ENCODE assay signal across 26 cellular contexts in the genomic region with DNA sequence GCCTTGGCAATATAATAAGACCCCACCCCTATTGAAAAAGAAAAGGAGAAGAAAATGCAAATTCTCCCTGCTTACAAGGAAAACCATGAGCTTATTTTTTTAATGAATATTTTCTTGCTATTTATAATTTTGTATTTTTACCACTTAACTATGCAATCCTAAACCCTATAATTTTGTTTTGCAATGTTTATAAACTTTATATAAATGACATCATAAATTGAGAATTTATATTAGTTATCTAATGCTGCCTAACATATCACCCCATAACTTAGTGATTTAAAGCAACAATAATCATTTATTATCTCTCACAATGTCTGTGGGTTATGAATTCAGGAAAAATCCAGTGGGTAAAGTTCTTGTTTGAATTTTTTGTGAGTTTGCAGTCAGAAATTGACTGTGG.
"Had no signal": no experiment of that assay in that cellular context is flagged by ENCODE, and none has a peak within 500 bp of the region (broad histone marks: within the 10 kb centered on the region; RNA-seq: fewer than 3 reads in every experiment).

No MANE protein-coding gene starts in this region.

- H3K9me3 ChIP-seq: suprapubic skin, testis, thoracic aorta, thyroid gland, tibial artery, transverse colon, upper lobe of left lung, upper lobe of right lung, uterus, vagina had no signal

- H3K27me3 ChIP-seq: stomach, suprapubic skin, testis, thyroid gland, tibial artery, tibial nerve, transverse colon, upper lobe of left lung, upper lobe of right lung, uterus, vagina had no signal

- FAIRE-seq: urothelium cell line had no signal

- H3K4me1 ChIP-seq: stomach, suprapubic skin, testis, thyroid gland, tibial artery, tibial nerve, transverse colon, upper lobe of left lung, upper lobe of right lung, uterus, vagina had no signal

- H3K4me3 ChIP-seq: stomach, suprapubic skin, testis, thoracic aorta, thyroid gland, tibial artery, tibial nerve, transverse colon, upper lobe of left lung, upper lobe of right lung, uterus, vagina had no signal

- ATAC-seq: stimulated activated effector memory CD8-positive, alpha-beta T cell treated with anti-CD3 and anti-CD28 coated beads, Interleukin-12 subunit alpha, Interleukin-12 subunit beta, amount 100 ng/mL, for 72 hours; stimulated activated memory B cell treated with anti-CD40 and anti-IgM and Interleukin-4, amounts not matched to agents 10 μg/mL and 1 μg/mL and 100 μg/mL, for 72 hours; stimulated activated naive B cell treated with anti-CD40 and anti-IgM and Interleukin-4, amounts not matched to agents 10 μg/mL and 1 μg/mL and 100 μg/mL, for 72 hours; stimulated activated naive CD8-positive, alpha-beta T cell treated with anti-CD3 and anti-CD28 coated beads, Interleukin-15, amount 100 ng/mL, for 72 hours; stimulated activated naive CD8-positive, alpha-beta T cell treated with anti-CD3 and anti-CD28 coated beads, Interleukin-15, Interleukin-2, amounts not matched to agents 100 U/mL and 50 U/mL, for 24 hours; upper lobe of right lung had no signal

- DNase-seq: stimulated activated CD4-positive, alpha-beta T cell treated with anti-CD3 and anti-CD28 coated beads, Interleukin-2, amount 100 ng/mL, for 48 hours; stimulated activated CD4-positive, alpha-beta T cell treated with anti-CD3 and anti-CD28 coated beads, Interleukin-4, amount 100 ng/mL, for 24 hours; stimulated activated CD4-positive, alpha-beta T cell treated with anti-CD3 and anti-CD28 coated beads, Interleukin-4, amount 100 ng/mL, for 4 hours; stimulated activated CD8-positive, alpha-beta memory T cell treated with anti-CD3 and anti-CD28 coated beads, Interleukin-4, amount 100 ng/mL, for 48 hours; stimulated activated naive B cell treated with anti-CD40 and anti-IgM and Interleukin-4, amounts not matched to agents 10 μg/mL and 1 μg/mL and 100 μg/mL, for 72 hours; stimulated activated naive CD4-positive, alpha-beta T cell; stimulated activated naive CD4-positive, alpha-beta T cell treated with Interleukin-2 at 50 U/mL for 16 hours; stimulated activated naive CD8-positive, alpha-beta T cell treated with anti-CD3 and anti-CD28 coated beads, Interleukin-15, amount 100 ng/mL, for 72 hours; stimulated activated naive CD8-positive, alpha-beta T cell treated with anti-CD3 and anti-CD28 coated beads, Interleukin-15, Interleukin-2, amounts not matched to agents 100 U/mL and 50 U/mL, for 24 hours; stomach; substantia nigra; testis; thyroid gland; tibial artery; transverse colon; trophoblast cell; upper lobe of left lung; upper lobe of right lung; uterus had no signal

- H3K27ac ChIP-seq: stomach, suprapubic skin, testis, thoracic aorta, thyroid gland, tibial artery, tibial nerve, transverse colon, upper lobe of left lung, upper lobe of right lung, uterus, vagina had no signal

- H3K36me3 ChIP-seq: stomach, suprapubic skin, thoracic aorta, thyroid gland, tibial artery, tibial nerve, transverse colon, upper lobe of left lung, upper lobe of right lung, uterus, vagina had no signal
